In the genomic region with DNA sequence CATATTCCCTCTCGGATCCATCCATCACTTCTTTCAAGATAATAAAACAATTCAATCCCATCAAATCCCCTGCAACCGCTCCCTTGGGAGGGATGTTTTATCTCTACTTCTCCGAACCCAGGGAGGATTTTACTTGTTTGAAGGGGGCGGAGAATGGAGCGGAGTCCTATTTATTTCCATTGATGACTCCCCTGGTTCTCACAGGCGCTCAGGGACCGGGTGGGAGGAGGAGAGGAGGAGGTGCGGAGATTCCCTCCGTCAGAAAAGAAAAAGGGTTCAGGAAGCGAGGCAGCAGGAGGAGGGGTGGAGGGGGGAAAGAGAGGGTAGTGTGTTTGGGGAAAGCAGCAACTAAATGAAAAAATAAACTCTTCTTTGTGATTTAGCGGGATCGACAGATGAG, we compare ENCODE assay signal across 1 cellular context.
TF ChIP-seq lines count a peak whose summit lies in the region.

No MANE protein-coding gene starts in this region.

TF ChIP-seq in H1, 55 proteins besides CTCF, POLR2A, EP300 and RAD21:
- TF ChIP-seq, protein P1, sequence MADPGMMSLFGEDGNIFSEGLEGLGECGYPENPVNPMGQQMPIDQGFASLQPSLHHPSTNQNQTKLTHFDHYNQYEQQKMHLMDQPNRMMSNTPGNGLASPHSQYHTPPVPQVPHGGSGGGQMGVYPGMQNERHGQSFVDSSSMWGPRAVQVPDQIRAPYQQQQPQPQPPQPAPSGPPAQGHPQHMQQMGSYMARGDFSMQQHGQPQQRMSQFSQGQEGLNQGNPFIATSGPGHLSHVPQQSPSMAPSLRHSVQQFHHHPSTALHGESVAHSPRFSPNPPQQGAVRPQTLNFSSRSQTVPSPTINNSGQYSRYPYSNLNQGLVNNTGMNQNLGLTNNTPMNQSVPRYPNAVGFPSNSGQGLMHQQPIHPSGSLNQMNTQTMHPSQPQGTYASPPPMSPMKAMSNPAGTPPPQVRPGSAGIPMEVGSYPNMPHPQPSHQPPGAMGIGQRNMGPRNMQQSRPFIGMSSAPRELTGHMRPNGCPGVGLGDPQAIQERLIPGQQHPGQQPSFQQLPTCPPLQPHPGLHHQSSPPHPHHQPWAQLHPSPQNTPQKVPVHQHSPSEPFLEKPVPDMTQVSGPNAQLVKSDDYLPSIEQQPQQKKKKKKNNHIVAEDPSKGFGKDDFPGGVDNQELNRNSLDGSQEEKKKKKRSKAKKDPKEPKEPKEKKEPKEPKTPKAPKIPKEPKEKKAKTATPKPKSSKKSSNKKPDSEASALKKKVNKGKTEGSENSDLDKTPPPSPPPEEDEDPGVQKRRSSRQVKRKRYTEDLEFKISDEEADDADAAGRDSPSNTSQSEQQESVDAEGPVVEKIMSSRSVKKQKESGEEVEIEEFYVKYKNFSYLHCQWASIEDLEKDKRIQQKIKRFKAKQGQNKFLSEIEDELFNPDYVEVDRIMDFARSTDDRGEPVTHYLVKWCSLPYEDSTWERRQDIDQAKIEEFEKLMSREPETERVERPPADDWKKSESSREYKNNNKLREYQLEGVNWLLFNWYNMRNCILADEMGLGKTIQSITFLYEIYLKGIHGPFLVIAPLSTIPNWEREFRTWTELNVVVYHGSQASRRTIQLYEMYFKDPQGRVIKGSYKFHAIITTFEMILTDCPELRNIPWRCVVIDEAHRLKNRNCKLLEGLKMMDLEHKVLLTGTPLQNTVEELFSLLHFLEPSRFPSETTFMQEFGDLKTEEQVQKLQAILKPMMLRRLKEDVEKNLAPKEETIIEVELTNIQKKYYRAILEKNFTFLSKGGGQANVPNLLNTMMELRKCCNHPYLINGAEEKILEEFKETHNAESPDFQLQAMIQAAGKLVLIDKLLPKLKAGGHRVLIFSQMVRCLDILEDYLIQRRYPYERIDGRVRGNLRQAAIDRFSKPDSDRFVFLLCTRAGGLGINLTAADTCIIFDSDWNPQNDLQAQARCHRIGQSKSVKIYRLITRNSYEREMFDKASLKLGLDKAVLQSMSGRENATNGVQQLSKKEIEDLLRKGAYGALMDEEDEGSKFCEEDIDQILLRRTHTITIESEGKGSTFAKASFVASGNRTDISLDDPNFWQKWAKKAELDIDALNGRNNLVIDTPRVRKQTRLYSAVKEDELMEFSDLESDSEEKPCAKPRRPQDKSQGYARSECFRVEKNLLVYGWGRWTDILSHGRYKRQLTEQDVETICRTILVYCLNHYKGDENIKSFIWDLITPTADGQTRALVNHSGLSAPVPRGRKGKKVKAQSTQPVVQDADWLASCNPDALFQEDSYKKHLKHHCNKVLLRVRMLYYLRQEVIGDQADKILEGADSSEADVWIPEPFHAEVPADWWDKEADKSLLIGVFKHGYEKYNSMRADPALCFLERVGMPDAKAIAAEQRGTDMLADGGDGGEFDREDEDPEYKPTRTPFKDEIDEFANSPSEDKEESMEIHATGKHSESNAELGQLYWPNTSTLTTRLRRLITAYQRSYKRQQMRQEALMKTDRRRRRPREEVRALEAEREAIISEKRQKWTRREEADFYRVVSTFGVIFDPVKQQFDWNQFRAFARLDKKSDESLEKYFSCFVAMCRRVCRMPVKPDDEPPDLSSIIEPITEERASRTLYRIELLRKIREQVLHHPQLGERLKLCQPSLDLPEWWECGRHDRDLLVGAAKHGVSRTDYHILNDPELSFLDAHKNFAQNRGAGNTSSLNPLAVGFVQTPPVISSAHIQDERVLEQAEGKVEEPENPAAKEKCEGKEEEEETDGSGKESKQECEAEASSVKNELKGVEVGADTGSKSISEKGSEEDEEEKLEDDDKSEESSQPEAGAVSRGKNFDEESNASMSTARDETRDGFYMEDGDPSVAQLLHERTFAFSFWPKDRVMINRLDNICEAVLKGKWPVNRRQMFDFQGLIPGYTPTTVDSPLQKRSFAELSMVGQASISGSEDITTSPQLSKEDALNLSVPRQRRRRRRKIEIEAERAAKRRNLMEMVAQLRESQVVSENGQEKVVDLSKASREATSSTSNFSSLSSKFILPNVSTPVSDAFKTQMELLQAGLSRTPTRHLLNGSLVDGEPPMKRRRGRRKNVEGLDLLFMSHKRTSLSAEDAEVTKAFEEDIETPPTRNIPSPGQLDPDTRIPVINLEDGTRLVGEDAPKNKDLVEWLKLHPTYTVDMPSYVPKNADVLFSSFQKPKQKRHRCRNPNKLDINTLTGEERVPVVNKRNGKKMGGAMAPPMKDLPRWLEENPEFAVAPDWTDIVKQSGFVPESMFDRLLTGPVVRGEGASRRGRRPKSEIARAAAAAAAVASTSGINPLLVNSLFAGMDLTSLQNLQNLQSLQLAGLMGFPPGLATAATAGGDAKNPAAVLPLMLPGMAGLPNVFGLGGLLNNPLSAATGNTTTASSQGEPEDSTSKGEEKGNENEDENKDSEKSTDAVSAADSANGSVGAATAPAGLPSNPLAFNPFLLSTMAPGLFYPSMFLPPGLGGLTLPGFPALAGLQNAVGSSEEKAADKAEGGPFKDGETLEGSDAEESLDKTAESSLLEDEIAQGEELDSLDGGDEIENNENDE (IDR thresholded peaks at IDR 0.05; ENCODE audit: insufficient replicate concordance, low read length) = peak; percentile 67
- TF ChIP-seq SP1 (IDR thresholded peaks at IDR 0.05; ENCODE audit: low read depth, low read length) (no peak), CBX8 (IDR thresholded peaks at IDR 0.05; ENCODE audit: borderline replicate concordance, low read depth, low read length) (no peak), RXRA (IDR thresholded peaks at IDR 0.05; ENCODE audit: insufficient read depth, low read depth, low read length) (no peak)
